ENCODE assay signal across 6 cellular contexts in the genomic region with DNA sequence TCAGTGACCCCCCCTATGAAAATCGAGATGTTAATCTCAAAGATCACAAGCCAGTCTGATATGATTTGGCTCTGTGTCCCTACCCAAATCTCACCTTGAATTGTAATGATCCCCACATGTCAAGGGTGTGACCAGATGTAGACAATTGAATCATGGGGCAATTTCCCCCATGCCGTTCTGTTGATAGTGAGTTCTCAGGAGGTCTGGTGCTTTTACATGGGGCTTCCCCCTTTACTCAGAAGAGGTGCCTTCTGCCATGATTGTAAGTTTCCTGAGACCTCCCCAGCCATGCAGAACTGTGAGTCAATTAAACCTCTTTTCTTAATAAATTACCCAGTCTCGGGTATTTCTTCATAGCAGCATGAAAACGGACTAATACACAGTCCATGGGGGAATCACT.
DNase-seq lines count a peak whose midpoint lies in the region; ATAC-seq, FAIRE-seq and TF ChIP-seq lines count a peak whose summit lies in the region.
"Not testable (repeated sequence)": the region's sequence is repeated elsewhere in the genome, so short reads cannot be mapped to it uniquely, and the experiment has no call there.

No MANE protein-coding gene starts in this region.

- not testable (repeated sequence) for H3K4me3 Mint-ChIP-seq in stimulated activated naive B cell treated with anti-CD40 and anti-IgM and Interleukin-4, amounts not matched to agents 10 μg/mL and 1 μg/mL and 100 μg/mL, for 72 hours

- not testable (repeated sequence) for H3K4me1 Mint-ChIP-seq in stimulated activated naive B cell treated with anti-CD40 and anti-IgM and Interleukin-4, amounts not matched to agents 10 μg/mL and 1 μg/mL and 100 μg/mL, for 72 hours

- not testable (repeated sequence) for H3K27ac Mint-ChIP-seq in stimulated activated naive B cell treated with anti-CD40 and anti-IgM and Interleukin-4, amounts not matched to agents 10 μg/mL and 1 μg/mL and 100 μg/mL, for 72 hours

- H3K9me3 Mint-ChIP-seq in stimulated activated naive B cell treated with anti-CD40 and anti-IgM and Interleukin-4, amounts not matched to agents 10 μg/mL and 1 μg/mL and 100 μg/mL, for 72 hours, result not testable (repeated sequence)

- H3K27me3 Mint-ChIP-seq in stimulated activated naive B cell treated with anti-CD40 and anti-IgM and Interleukin-4, amounts not matched to agents 10 μg/mL and 1 μg/mL and 100 μg/mL, for 72 hours, result not testable (repeated sequence)

- FAIRE-seq in GM12891 (lab: Jason Lieb, UNC), result peak; percentile 40

- not testable (repeated sequence) for TF ChIP-seq POLR2A in GM12891 (IDR thresholded peaks at IDR 0.05; ENCODE audit: low read depth, low read length)

- not testable (repeated sequence) for H3K36me3 Mint-ChIP-seq in stimulated activated naive B cell treated with anti-CD40 and anti-IgM and Interleukin-4, amounts not matched to agents 10 μg/mL and 1 μg/mL and 100 μg/mL, for 72 hours

- not testable (repeated sequence) for DNase-seq in GM12891 (ENCODE audit: insufficient read length, low spot score); stimulated activated naive B cell treated with anti-CD40 and anti-IgM and Interleukin-4, amounts not matched to agents 10 μg/mL and 1 μg/mL and 100 μg/mL, for 72 hours
- DNase-seq in NCI-H69 (lab: John Stamatoyannopoulos, UW), result peak; percentile 5

- peak; percentile 52 for ATAC-seq in GM19025 (IDR thresholded peaks at IDR 0.05; ENCODE audit: low read depth, unreplicated experiment)
- peak; percentile 41 for ATAC-seq in HG02798 (IDR thresholded peaks at IDR 0.05; ENCODE audit: poor library complexity, unreplicated experiment)
- ATAC-seq in SK-N-SH treated with all-trans-retinoic acid at 6 μM for 48 hours, result not testable (repeated sequence)
- ATAC-seq in stimulated activated naive B cell treated with anti-CD40 and anti-IgM and Interleukin-4, amounts not matched to agents 10 μg/mL and 1 μg/mL and 100 μg/mL, for 72 hours (replicated peaks), result peak; percentile 31 to 45

TF ChIP-seq in SK-N-SH treated with all-trans-retinoic acid at 6 μM for 48 hours, 23 proteins besides CTCF, POLR2A, EP300 and RAD21:
- TF ChIP-seq TCF4 (CRISPR knock-in tag; IDR thresholded peaks at IDR 0.05; ENCODE audit: borderline replicate concordance), result peak; percentile 14; the same call in 1 of the 2 replicates
TF ChIP-seq in SK-N-SH treated with all-trans-retinoic acid at 6 μM for 48 hours: peak in this region for 1; not testable (repeated sequence) for 22.
